Comparison of ENCODE assay signal across 25 cellular contexts in the genomic region with DNA sequence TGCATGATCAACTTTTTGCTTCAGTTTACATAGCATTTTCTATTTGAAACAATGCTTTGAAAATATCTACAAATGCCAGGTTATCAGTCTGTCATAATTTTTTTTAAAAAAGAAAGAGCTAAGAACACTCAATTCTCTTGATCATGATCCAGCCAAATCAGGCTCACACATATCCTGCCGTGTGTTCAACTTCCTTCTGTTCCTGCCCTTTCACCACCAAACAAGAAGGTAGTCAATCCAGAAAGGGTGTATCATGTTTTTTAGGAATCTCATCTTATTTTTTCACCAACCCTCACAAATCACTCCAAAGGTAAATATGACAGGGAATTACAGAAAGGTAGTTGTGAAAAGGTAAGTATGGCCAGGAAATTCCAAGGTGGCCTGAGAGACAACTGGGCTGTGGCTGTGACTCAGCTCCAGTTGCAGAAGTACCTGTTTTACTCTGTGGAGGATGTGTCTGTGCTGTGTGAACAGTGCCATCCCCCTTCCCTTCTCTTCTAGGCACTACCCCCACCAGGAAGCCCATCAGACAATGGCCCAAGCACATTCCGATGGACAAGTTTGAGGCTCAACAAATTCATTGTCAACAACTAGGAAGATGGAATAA.
A peak's percentile ranks its signal among the peaks of the same experiment; 100 is the strongest.
DNase-seq lines count a peak whose midpoint lies in the region; ATAC-seq, FAIRE-seq and TF ChIP-seq lines count a peak whose summit lies in the region.
"Had no signal": no experiment of that assay in that cellular context is flagged by ENCODE, and none has a peak within 500 bp of the region (broad histone marks: within the 10 kb centered on the region; RNA-seq: fewer than 3 reads in every experiment).

No MANE protein-coding gene starts in this region.

- no peak overlapping the region for H3K23ac ChIP-seq in H1 (ENCODE audit: insufficient read length)

- WGBS in H1 (ENCODE audit: extremely low coverage in 1 of 2, insufficient coverage in 1 of 2, insufficient read length in 1 of 2, insufficient replicate concordance in 2 of 2, low coverage in 1 of 2, low lambda C conversion rate in 2 of 2, missing lambda C conversion rate in 1 of 2), 2 experiments, result 80% methylated on average over 2 of the region's 2 CpGs; no CpG with 5 or more reads in 1 of the 2 experiments

- no peak overlapping the region for H2BK5ac ChIP-seq in H1 (ENCODE audit: low read depth, low read length)

- H2AK5ac ChIP-seq in H1 (ENCODE audit: low read depth, low read length), result no peak overlapping the region

- no peak overlapping the region for H3K4me2 ChIP-seq in H1 (ENCODE audit: insufficient read depth in 1 of 2, low read depth in 2 of 2, low read length in 2 of 2)

- FAIRE-seq in H1 (lab: Jason Lieb, UNC), result peak; percentile 32
- FAIRE-seq: A204.1, G401.6, GM18507 had no signal

- H3K4ac ChIP-seq in H1 (replicated peaks; ENCODE audit: insufficient read length, low read depth, low read length), result no peak overlapping the region

- no peak overlapping the region for H4K91ac ChIP-seq in H1 (replicated peaks; ENCODE audit: insufficient read length, low read length)

- no peak overlapping the region for H3K9ac ChIP-seq in H1 (replicated peaks in 1 of 4; ENCODE audit: extremely low read depth in 1 of 4, low read depth in 3 of 4, low read length in 3 of 4)

- no peak for TF ChIP-seq CTCF in MCF 10A (IDR thresholded peaks at IDR 0.05; ENCODE audit: unreplicated experiment)
- no peak for TF ChIP-seq CTCF in breast epithelium (IDR thresholded peaks at IDR 0.05)
- TF ChIP-seq CTCF in H1 (IDR thresholded peaks at IDR 0.05; ENCODE audit: control extremely low read depth in 1 of 3, insufficient read depth in 1 of 3, low read depth in 1 of 3, low read length in 3 of 3), result no peak
- no peak for TF ChIP-seq CTCF in type B pancreatic cell (conservative IDR thresholded peaks at IDR 0.05)

- H3K27me3 Mint-ChIP-seq in MCF 10A (ENCODE audit: insufficient read depth, unreplicated experiment) (no peaks in the 10 kb centered on the region), type B pancreatic cell (no peaks in the 10 kb centered on the region)

- H3K9me3 ChIP-seq in breast epithelium, result no peaks in the 10 kb centered on the region
- no peaks in the 10 kb centered on the region for H3K9me3 ChIP-seq in H1 (ENCODE audit: insufficient read depth in 2 of 2, low read depth in 1 of 2, low read length in 1 of 2)
- H3K9me3 ChIP-seq: uterus had no signal

- TF ChIP-seq RAD21 in H1 (IDR thresholded peaks at IDR 0.05 in 1 of 2, conservative IDR thresholded peaks at IDR 0.05 in 1 of 2; ENCODE audit: low read depth in 2 of 2, low read length in 2 of 2), result no peak

- no peak overlapping the region for H2BK12ac ChIP-seq in H1 (ENCODE audit: low read depth, low read length)

- no peak overlapping the region for H4K5ac ChIP-seq in H1 (ENCODE audit: insufficient read length, low read depth, low read length)

- H3K9me3 Mint-ChIP-seq in MCF 10A (ENCODE audit: unreplicated experiment) (no peaks in the 10 kb centered on the region), type B pancreatic cell (no peaks in the 10 kb centered on the region)
- H3K9me3 Mint-ChIP-seq: CD8-positive, alpha-beta T cell; memory B cell; T-helper 2 cell treated with Interferon-gamma antibody and Interleukin-4, amounts not matched to agents 5 μg/mL and 100 μg/mL, for 36 hours had no signal

- no peak overlapping the region for H3K18ac ChIP-seq in H1 (ENCODE audit: extremely low read depth, low read length)

- H3K27ac ChIP-seq in breast epithelium (no peak overlapping the region), H1 (ENCODE audit: low read depth, low read length) (no peak overlapping the region)
- H3K27ac ChIP-seq: uterus, VCaP had no signal

- no TSS peak for BruUV-seq in MCF 10A (replicated peaks; lab: Mats Ljungman, UMichigan)

- peaks cover 18% of the 10 kb centered on the region for H3K4me1 Mint-ChIP-seq in MCF 10A (ENCODE audit: insufficient read depth, unreplicated experiment)
- peaks cover 12% of the 10 kb centered on the region for H3K4me1 Mint-ChIP-seq in type B pancreatic cell (ENCODE audit: unreplicated experiment)
- H3K4me1 Mint-ChIP-seq: memory B cell had no signal

- H3K4me3 ChIP-seq in breast epithelium (no peak overlapping the region), H1 (ENCODE audit: extremely low read depth in 1 of 4, insufficient read depth in 2 of 4, low read depth in 3 of 4, low read length in 4 of 4) (no peak overlapping the region)
- H3K4me3 ChIP-seq: uterus had no signal

- no peaks in the 10 kb centered on the region for H3K79me1 ChIP-seq in H1 (ENCODE audit: low read depth, low read length)

- H2BK15ac ChIP-seq in H1 (ENCODE audit: low read length), result no peak overlapping the region

- ATAC-seq in SK-N-SH treated with all-trans-retinoic acid at 6 μM for 48 hours, result no peak
- ATAC-seq: CD8-positive, alpha-beta T cell; left cardiac atrium had no signal

- H3K4me1 ChIP-seq in breast epithelium (no peaks in the 10 kb centered on the region), H1 (replicated peaks in 1 of 4; ENCODE audit: control insufficient read depth in 3 of 4, insufficient read depth in 4 of 4, low read length in 3 of 4) (peaks cover 0 to 3% (median 0%) of the 10 kb centered on the region in 4 experiments; a peak in 2 of 7 replicates)
- H3K4me1 ChIP-seq: uterus had no signal

- H3K14ac ChIP-seq in H1 (ENCODE audit: insufficient read length), result no peak overlapping the region

- intact Hi-C loops in MCF 10A (cut with micrococcal nuclease), result no loop called here
- intact Hi-C loops in breast epithelium (cut with DNase I; ENCODE audit: low total_unique reads), result no loop called here

- H3K27ac Mint-ChIP-seq in MCF 10A (ENCODE audit: low read depth, unreplicated experiment), result peak overlapping the region; percentile 47
- H3K27ac Mint-ChIP-seq in type B pancreatic cell, result peak overlapping the region; percentile 62
- H3K27ac Mint-ChIP-seq: activated CD4-positive, alpha-beta T cell treated with anti-CD3 and anti-CD28 coated beads, Interleukin-2, amount 10 ng/mL, durations not matched to agents 7 days and 5 days; CD8-positive, alpha-beta T cell; memory B cell; T-helper 2 cell treated with Interferon-gamma antibody and Interleukin-4, amounts not matched to agents 5 μg/mL and 100 μg/mL, for 36 hours had no signal

- no peak overlapping the region for H4K8ac ChIP-seq in H1 (ENCODE audit: extremely low read depth, insufficient read depth, low read length)

- POLR2A ChIA-PET in MCF 10A (lab: Yijun Ruan, JAX), result interaction anchor here (0.6 to 2.3 kb wide), 9 partner anchors 8 to 730 kb away, joined by 3 to 19 read pairs (median 5); no protein-coding TSS in a partner anchor
- POLR2A ChIA-PET in H1 (lab: Charles Lee; ENCODE audit: partially characterized antibody), result no interaction called here

- H3K36me3 Mint-ChIP-seq in MCF 10A (ENCODE audit: insufficient read depth, unreplicated experiment) (no peaks in the 10 kb centered on the region), type B pancreatic cell (no peaks in the 10 kb centered on the region)
- H3K36me3 Mint-ChIP-seq: CD8-positive, alpha-beta T cell; memory B cell had no signal

- H2AFZ ChIP-seq in H1 (ENCODE audit: low read length), result no peak overlapping the region

- H2BK20ac ChIP-seq in H1 (ENCODE audit: low read length), result no peak overlapping the region

- H4K20me1 ChIP-seq in H1 (replicated peaks in 1 of 2; ENCODE audit: control insufficient read depth in 1 of 2, insufficient read depth in 2 of 2, low read length in 2 of 2), result no peaks in the 10 kb centered on the region

- DNase-seq in MCF 10A (ENCODE audit: unreplicated experiment) (peak; percentile 21), breast epithelium (ENCODE audit: low spot score in 2 of 2) (no peak), H1 (ENCODE audit: low read depth in 1 of 2, low spot score in 2 of 2) (no peak), iPS-NIHi11 (ENCODE audit: low spot score) (peak; percentile 37), type B pancreatic cell (ENCODE audit: extremely low spot score, unreplicated experiment) (no peak), COR-L47 (lab: John Stamatoyannopoulos, UW) (no peak), dermis blood vessel endothelial cell (no peak)
- DNase-seq: activated CD4-positive, alpha-beta T cell treated with anti-CD3 and anti-CD28 coated beads, Interleukin-2, amount 10 ng/mL, durations not matched to agents 7 days and 5 days; CD8-positive, alpha-beta T cell; effector CD4-positive, alpha-beta T cell; H7; Karpas-422; left cardiac atrium; NCI-H1694 treated with DMSO at 0.1 percent for 48 hours; NCI-H2171 treated with DMSO at 0.1 percent for 48 hours; NCI-H526; RPMI8226; uterus had no signal

- no peaks in the 10 kb centered on the region for H3K23me2 ChIP-seq in H1 (ENCODE audit: low read depth, low read length)

- CTCF ChIA-PET in MCF 10A (lab: Yijun Ruan, JAX) (interaction anchor here (0.6 to 0.7 kb wide), 2 partner anchors 18 to 122 kb away, joined by 3 to 6 read pairs; no protein-coding TSS in a partner anchor), H1 (lab: Charles Lee; ENCODE audit: partially characterized antibody) (interaction anchor here (0.7 to 1.4 kb wide), 4 partner anchors 10 to 117 kb away, joined by 3 read pairs; no protein-coding TSS in a partner anchor)

- H3K36me3 ChIP-seq in breast epithelium (no peaks in the 10 kb centered on the region), H1 (ENCODE audit: control insufficient read depth in 2 of 4, insufficient read depth in 4 of 4, low read length in 3 of 4) (no peaks in the 10 kb centered on the region)
- H3K36me3 ChIP-seq: uterus had no signal

- TF ChIP-seq EP300 in H1 (IDR thresholded peaks at IDR 0.05; ENCODE audit: borderline replicate concordance in 1 of 2, low read depth in 2 of 2, low read length in 2 of 2), result no peak

- H3K56ac ChIP-seq in H1 (replicated peaks; ENCODE audit: insufficient read length, low read depth, low read length), result no peak overlapping the region

- H2BK120ac ChIP-seq in H1 (replicated peaks; ENCODE audit: low read depth, low read length), result no peak overlapping the region

- H3K4me3 Mint-ChIP-seq in MCF 10A (ENCODE audit: unreplicated experiment) (no peak overlapping the region), type B pancreatic cell (no peak overlapping the region)
- H3K4me3 Mint-ChIP-seq: activated CD4-positive, alpha-beta T cell treated with anti-CD3 and anti-CD28 coated beads, Interleukin-2, amount 10 ng/mL, durations not matched to agents 7 days and 5 days; CD8-positive, alpha-beta T cell; memory B cell; T-helper 2 cell treated with Interferon-gamma antibody and Interleukin-4, amounts not matched to agents 5 μg/mL and 100 μg/mL, for 36 hours had no signal

- TF ChIP-seq POLR2A in breast epithelium (IDR thresholded peaks at IDR 0.05), result no peak
- TF ChIP-seq POLR2A in H1 (IDR thresholded peaks at IDR 0.05; ENCODE audit: control extremely low read depth in 1 of 2, low read depth in 2 of 2, low read length in 2 of 2), result no peak

- H3K79me2 ChIP-seq in H1 (ENCODE audit: control insufficient read depth in 1 of 2, insufficient read depth in 2 of 2, low read length in 2 of 2), result no peaks in the 10 kb centered on the region

- H3K27me3 ChIP-seq in breast epithelium, result no peaks in the 10 kb centered on the region
- peaks cover under 1 to 3% (median 2%) of the 10 kb centered on the region in 4 experiments; a peak in 3 of 7 replicates for H3K27me3 ChIP-seq in H1 (replicated peaks in 1 of 4; ENCODE audit: control insufficient read depth in 3 of 4, extremely low read depth in 1 of 4, insufficient read depth in 3 of 4, low read length in 3 of 4)
- H3K27me3 ChIP-seq: uterus had no signal

TF ChIP-seq in H1, 55 proteins besides CTCF, POLR2A, EP300 and RAD21:
- no peak for TF ChIP-seq SIX5 (IDR thresholded peaks at IDR 0.05; ENCODE audit: low read depth, low read length)
TF ChIP-seq in H1: peak in this region for 0.

TF ChIP-seq in SK-N-SH treated with all-trans-retinoic acid at 6 μM for 48 hours, 23 proteins besides CTCF, POLR2A, EP300 and RAD21:
- no peak for TF ChIP-seq ZFP30 (CRISPR knock-in tag; IDR thresholded peaks at IDR 0.05)

Comparison
In these comparisons a context has a peak if more than half of its experiments do, and no peak if none do; other contexts are left out.
1. DNase-seq: peak in MCF 10A (single experiment) and iPS-NIHi11 (single experiment); none in breast epithelium (0 of 2), H1 (0 of 2), type B pancreatic cell (single experiment), COR-L47 (single experiment) and dermis blood vessel endothelial cell (single experiment).